ENCODE assay signal across 25 cellular contexts in genomic region chr2:200763422-200763821, GRCh38.
"Had no signal": no experiment of that assay in that cellular context is flagged by ENCODE, and none has a peak within 500 bp of the region (broad histone marks: within the 10 kb centered on the region; RNA-seq: fewer than 3 reads in every experiment).

No MANE protein-coding gene starts in this region.

- H3K27ac Mint-ChIP-seq: activated CD4-positive, alpha-beta memory T cell treated with anti-CD3 and anti-CD28 coated beads, Interleukin-2, amount 10 ng/mL, durations not matched to agents 7 days and 5 days; activated CD4-positive, alpha-beta T cell treated with anti-CD3 and anti-CD28 coated beads, Interleukin-2, amount 10 ng/mL, durations not matched to agents 24 days and 14 days; brain; effector memory CD8-positive, alpha-beta T cell; T-helper 17 cell had no signal

- H3K9me3 Mint-ChIP-seq: activated CD4-positive, alpha-beta memory T cell treated with anti-CD3 and anti-CD28 coated beads, Interleukin-2, amount 10 ng/mL, durations not matched to agents 7 days and 5 days; activated CD4-positive, alpha-beta T cell treated with anti-CD3 and anti-CD28 coated beads, Interleukin-2, amount 10 ng/mL, durations not matched to agents 24 days and 14 days; activated naive CD4-positive, alpha-beta T cell treated with anti-CD3 and anti-CD28 coated beads, Interleukin-2, amount 10 ng/mL, durations not matched to agents 7 days and 5 days; brain; effector memory CD8-positive, alpha-beta T cell; naive B cell had no signal

- ATAC-seq: effector memory CD8-positive, alpha-beta T cell; foreskin keratinocyte; left cardiac atrium; right lobe of liver; T-helper 17 cell had no signal

- H3K4me3 ChIP-seq: dorsolateral prefrontal cortex, right lobe of liver, skin epidermis, testis, vagina had no signal

- H3K4me1 ChIP-seq: parathyroid adenoma, testis, vagina had no signal

- H3K9ac ChIP-seq: parathyroid adenoma had no signal

- H2AFZ ChIP-seq: parathyroid adenoma had no signal

- H3K27ac ChIP-seq: dorsolateral prefrontal cortex, foreskin keratinocyte, parathyroid adenoma, right lobe of liver, skin epidermis, testis, vagina had no signal

- H3K4me3 Mint-ChIP-seq: activated CD4-positive, alpha-beta memory T cell treated with anti-CD3 and anti-CD28 coated beads, Interleukin-2, amount 10 ng/mL, durations not matched to agents 7 days and 5 days; activated CD4-positive, alpha-beta T cell treated with anti-CD3 and anti-CD28 coated beads, Interleukin-2, amount 10 ng/mL, durations not matched to agents 24 days and 14 days; activated naive CD4-positive, alpha-beta T cell treated with anti-CD3 and anti-CD28 coated beads, Interleukin-2, amount 10 ng/mL, durations not matched to agents 7 days and 5 days; brain; effector memory CD8-positive, alpha-beta T cell; naive B cell; T-helper 17 cell had no signal

- H3K36me3 ChIP-seq: right lobe of liver, vagina had no signal

- H3K4me1 Mint-ChIP-seq: brain, naive B cell had no signal

- H3K79me2 ChIP-seq: parathyroid adenoma had no signal

- H3K9me3 ChIP-seq: right lobe of liver, testis, vagina had no signal

- DNase-seq: activated CD4-positive, alpha-beta memory T cell treated with anti-CD3 and anti-CD28 coated beads, Interleukin-2, amount 10 ng/mL, durations not matched to agents 7 days and 5 days; activated CD4-positive, alpha-beta T cell treated with anti-CD3 and anti-CD28 coated beads, Interleukin-2, amount 10 ng/mL, durations not matched to agents 24 days and 14 days; activated CD4-positive, CD25-positive, alpha-beta regulatory T cell; activated effector memory CD4-positive, alpha-beta T cell treated with anti-CD3 and anti-CD28 coated beads, Interleukin-2, amount 50 U/mL, for 16 hours; activated naive CD4-positive, alpha-beta T cell treated with anti-CD3 and anti-CD28 coated beads, Interleukin-2, amount 10 ng/mL, durations not matched to agents 7 days and 5 days; central memory CD4-positive, alpha-beta T cell; dorsolateral prefrontal cortex; effector memory CD8-positive, alpha-beta T cell; foreskin keratinocyte; hypothalamus; left cardiac atrium; mesendoderm; naive B cell; nucleus accumbens; right lobe of liver; stimulated activated CD8-positive, alpha-beta memory T cell treated with anti-CD3 and anti-CD28 coated beads, Interleukin-4, amount 100 ng/mL, for 48 hours; stimulated activated naive CD4-positive, alpha-beta T cell; SW 1271; T-helper 17 cell; testis; trophoblast cell had no signal

- H3K27me3 ChIP-seq: foreskin keratinocyte, right lobe of liver, testis, vagina had no signal

- H3K36me3 Mint-ChIP-seq: activated naive CD4-positive, alpha-beta T cell treated with anti-CD3 and anti-CD28 coated beads, Interleukin-2, amount 10 ng/mL, durations not matched to agents 7 days and 5 days; brain; naive B cell had no signal

- H3K27me3 Mint-ChIP-seq: naive B cell had no signal
